13 cellular contexts compared by ENCODE assay signal in the genomic region with DNA sequence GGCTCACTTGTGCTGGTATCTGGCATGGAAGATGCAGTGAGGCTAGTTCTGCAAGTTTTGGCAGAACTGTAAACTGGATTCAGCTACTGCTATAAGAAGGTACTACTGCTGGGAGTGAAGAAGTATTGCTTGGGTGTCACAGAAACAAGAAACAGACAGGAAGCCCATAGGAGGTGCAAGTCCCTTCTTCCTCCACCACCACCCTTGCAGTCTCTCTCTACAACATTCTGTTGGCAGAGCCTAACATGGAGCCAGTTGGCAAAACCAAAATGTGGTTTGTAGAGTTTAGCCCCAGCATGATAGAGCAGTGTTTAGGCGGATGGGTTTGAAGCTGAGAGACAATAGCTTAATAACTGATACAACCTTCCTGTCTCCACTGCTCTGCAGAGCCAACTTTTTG.
DNase-seq lines count a peak whose midpoint lies in the region; FAIRE-seq and TF ChIP-seq lines count a peak whose summit lies in the region.
"Had no signal": no experiment of that assay in that cellular context is flagged by ENCODE, and none has a peak within 500 bp of the region (broad histone marks: within the 10 kb centered on the region; RNA-seq: fewer than 3 reads in every experiment).

No MANE protein-coding gene starts in this region.

- H3K79me2 ChIP-seq in Loucy (ENCODE audit: insufficient read depth, low read length), result peaks cover 54% of the 10 kb centered on the region

- TF ChIP-seq CTCF in Loucy (conservative IDR thresholded peaks at IDR 0.05; ENCODE audit: low read length) (no peak), epithelial cell of esophagus (IDR thresholded peaks at IDR 0.05; ENCODE audit: insufficient read depth, low read depth, low read length, missing control alignments) (no peak), nephron (IDR thresholded peaks at IDR 0.05; ENCODE audit: unreplicated experiment in 3 of 3) (no peak)

- H3K4me1 ChIP-seq in HUES48 (ENCODE audit: control insufficient read depth, insufficient read depth, low read length) (peaks cover 64% of the 10 kb centered on the region), Loucy (ENCODE audit: insufficient read depth, low read length, poor library complexity, severe bottlenecking) (peaks cover 50% of the 10 kb centered on the region)
- H3K4me1 ChIP-seq: BE2C had no signal

- H3K27me3 ChIP-seq in HUES48 (ENCODE audit: control insufficient read depth, insufficient read depth, low read length) (no peaks in the 10 kb centered on the region), Loucy (ENCODE audit: insufficient read depth, low read length, poor library complexity, severe bottlenecking) (no peaks in the 10 kb centered on the region)
- H3K27me3 ChIP-seq: BE2C had no signal

- H3K4me3 Mint-ChIP-seq in nephron, result no peak overlapping the region
- H3K4me3 Mint-ChIP-seq: CD4-positive, alpha-beta memory T cell had no signal

- H3K36me3 Mint-ChIP-seq in nephron (ENCODE audit: low read depth), result peaks cover 12% of the 10 kb centered on the region

- H3K27ac ChIP-seq in HUES48 (ENCODE audit: low read depth, low read length), result peak overlapping the region; percentile 54
- H3K27ac ChIP-seq: C4-2B had no signal

- no peaks in the 10 kb centered on the region for H3F3A ChIP-seq in Loucy (ENCODE audit: low read depth)

- H3K9me2 ChIP-seq in Loucy (replicated peaks; ENCODE audit: low read depth, low read length), result no peaks in the 10 kb centered on the region

- H3K4me1 Mint-ChIP-seq in nephron, result peaks cover 28% of the 10 kb centered on the region

- H3K9me3 Mint-ChIP-seq in nephron, result peaks cover 8% of the 10 kb centered on the region

- no peak for FAIRE-seq in GM12891 (lab: Jason Lieb, UNC)
- FAIRE-seq: GM12892, H54 had no signal

- H3K27me3 Mint-ChIP-seq in nephron (ENCODE audit: low read depth), result no peaks in the 10 kb centered on the region
- H3K27me3 Mint-ChIP-seq: CD4-positive, alpha-beta memory T cell had no signal

- H3K36me3 ChIP-seq in HUES48 (ENCODE audit: control insufficient read depth, insufficient read depth, low read length) (no peaks in the 10 kb centered on the region), Loucy (ENCODE audit: insufficient read depth, low read length) (no peaks in the 10 kb centered on the region)
- H3K36me3 ChIP-seq: BE2C had no signal

- H3K4me3 ChIP-seq in HUES48 (ENCODE audit: low read depth, low read length) (no peak overlapping the region), Loucy (ENCODE audit: low read length, poor library complexity, severe bottlenecking) (peak overlapping the region; percentile 17), epithelial cell of esophagus (ENCODE audit: low read length) (no peak overlapping the region)

- no peak overlapping the region for H2AFZ ChIP-seq in Loucy (ENCODE audit: low read length)

- no peaks in the 10 kb centered on the region for H4K20me1 ChIP-seq in Loucy (ENCODE audit: insufficient read depth, low read length, poor library complexity, severe bottlenecking)

- H3K9me3 ChIP-seq in HUES48 (ENCODE audit: control insufficient read depth, insufficient read depth, low read length) (no peaks in the 10 kb centered on the region), Loucy (ENCODE audit: insufficient read depth, low read depth, low read length) (peaks cover 5% of the 10 kb centered on the region; the same call in 1 of the 2 replicates)
- H3K9me3 ChIP-seq: BE2C had no signal

- peak overlapping the region in 2 of 3 experiments; percentile 29 to 40 for H3K27ac Mint-ChIP-seq in nephron
- H3K27ac Mint-ChIP-seq: CD4-positive, alpha-beta memory T cell had no signal

- peak overlapping the region; percentile 17 for H3K4me2 ChIP-seq in Loucy (ENCODE audit: low read depth, low read length, poor library complexity, severe bottlenecking)

- DNase-seq in epithelial cell of esophagus (ENCODE audit: low read depth) (peak; percentile 2), GM12891 (ENCODE audit: insufficient read length, low spot score) (no peak)
- DNase-seq in stimulated activated CD4-positive, alpha-beta T cell treated with anti-CD3 and anti-CD28 coated beads, Interleukin-2, amount 100 ng/mL, for 48 hours, result no peak
- no peak for DNase-seq in stimulated activated naive CD4-positive, alpha-beta T cell treated with Interleukin-2 at 50 U/mL for 16 hours (lab: John Stamatoyannopoulos, UW)
- DNase-seq: BE2C; CD4-positive, alpha-beta memory T cell; DMS79 had no signal

- TF ChIP-seq POLR2A in GM12891 (IDR thresholded peaks at IDR 0.05; ENCODE audit: low read depth, low read length), result no peak

- H3K9ac ChIP-seq in HUES48 (ENCODE audit: low read depth, low read length), result no peak overlapping the region
- H3K9ac ChIP-seq in Loucy (ENCODE audit: low read depth, low read length, poor library complexity, severe bottlenecking), result peak overlapping the region; percentile 21

TF ChIP-seq in GM12891, 5 proteins besides CTCF, POLR2A, EP300 and RAD21:
- no peak for TF ChIP-seq PAX5 (IDR thresholded peaks at IDR 0.05; ENCODE audit: insufficient read depth, low read length, severe bottlenecking)
- no peak for TF ChIP-seq TAF1 (IDR thresholded peaks at IDR 0.05; ENCODE audit: low read depth, low read length)
- no peak for TF ChIP-seq SPI1 (IDR thresholded peaks at IDR 0.05; ENCODE audit: low read depth, low read length)
- TF ChIP-seq POLR2AphosphoS5 (IDR thresholded peaks at IDR 0.05; ENCODE audit: low read depth, low read length), result no peak
- TF ChIP-seq POU2F2 (IDR thresholded peaks at IDR 0.05; ENCODE audit: low read depth, low read length), result no peak
